Comparison of ENCODE assay signal across 1 cellular context in the genomic region with DNA sequence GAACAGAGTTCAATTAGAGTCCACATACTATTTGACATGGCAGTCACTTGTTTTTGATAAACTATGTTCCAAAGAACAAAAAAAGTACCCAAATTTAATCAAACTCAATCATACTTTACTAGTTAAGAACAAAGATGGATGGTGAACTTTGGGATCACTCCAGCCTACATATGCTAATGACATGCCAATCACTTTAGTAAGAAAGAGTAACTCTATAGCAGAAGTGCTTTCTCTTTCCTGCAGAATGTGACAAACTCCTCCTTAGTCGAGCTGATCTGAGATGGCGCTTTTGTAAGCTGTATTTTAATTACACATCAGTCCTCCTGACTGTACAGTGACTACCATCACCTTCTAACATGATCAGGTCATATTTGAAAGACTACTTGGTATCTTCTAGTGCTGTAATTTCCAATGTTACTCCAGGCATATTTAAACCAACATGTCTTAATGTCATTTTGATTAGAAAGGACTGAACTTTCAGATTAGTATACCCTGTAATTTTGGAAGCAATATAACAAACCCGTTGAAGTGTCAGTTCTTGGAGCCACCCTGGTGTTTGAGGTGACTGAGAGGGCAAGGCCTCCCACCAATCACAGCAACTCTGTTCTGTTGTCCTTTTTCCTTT.
TF ChIP-seq lines count a peak whose summit lies in the region.

No MANE protein-coding gene starts in this region.

TF ChIP-seq in GM12878, 131 proteins besides CTCF, POLR2A, EP300 and RAD21:
- TF ChIP-seq, protein P1, sequence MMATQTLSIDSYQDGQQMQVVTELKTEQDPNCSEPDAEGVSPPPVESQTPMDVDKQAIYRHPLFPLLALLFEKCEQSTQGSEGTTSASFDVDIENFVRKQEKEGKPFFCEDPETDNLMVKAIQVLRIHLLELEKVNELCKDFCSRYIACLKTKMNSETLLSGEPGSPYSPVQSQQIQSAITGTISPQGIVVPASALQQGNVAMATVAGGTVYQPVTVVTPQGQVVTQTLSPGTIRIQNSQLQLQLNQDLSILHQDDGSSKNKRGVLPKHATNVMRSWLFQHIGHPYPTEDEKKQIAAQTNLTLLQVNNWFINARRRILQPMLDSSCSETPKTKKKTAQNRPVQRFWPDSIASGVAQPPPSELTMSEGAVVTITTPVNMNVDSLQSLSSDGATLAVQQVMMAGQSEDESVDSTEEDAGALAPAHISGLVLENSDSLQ (IDR thresholded peaks at IDR 0.05) = peak; percentile 85
- TF ChIP-seq CBX3 (IDR thresholded peaks at IDR 0.05; ENCODE audit: borderline replicate concordance, low read depth) = no peak
- no peak for TF ChIP-seq NR2C2 (IDR thresholded peaks at IDR 0.05; ENCODE audit: borderline replicate concordance, control insufficient read depth, insufficient read length, low read depth)
- TF ChIP-seq, protein P2, sequence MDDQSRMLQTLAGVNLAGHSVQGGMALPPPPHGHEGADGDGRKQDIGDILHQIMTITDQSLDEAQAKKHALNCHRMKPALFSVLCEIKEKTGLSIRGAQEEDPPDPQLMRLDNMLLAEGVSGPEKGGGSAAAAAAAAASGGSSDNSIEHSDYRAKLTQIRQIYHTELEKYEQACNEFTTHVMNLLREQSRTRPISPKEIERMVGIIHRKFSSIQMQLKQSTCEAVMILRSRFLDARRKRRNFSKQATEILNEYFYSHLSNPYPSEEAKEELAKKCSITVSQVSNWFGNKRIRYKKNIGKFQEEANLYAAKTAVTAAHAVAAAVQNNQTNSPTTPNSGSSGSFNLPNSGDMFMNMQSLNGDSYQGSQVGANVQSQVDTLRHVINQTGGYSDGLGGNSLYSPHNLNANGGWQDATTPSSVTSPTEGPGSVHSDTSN (IDR thresholded peaks at IDR 0.05; ENCODE audit: insufficient replicate concordance, low read depth, low read length) = peak; percentile 25
- TF ChIP-seq, protein P3, sequence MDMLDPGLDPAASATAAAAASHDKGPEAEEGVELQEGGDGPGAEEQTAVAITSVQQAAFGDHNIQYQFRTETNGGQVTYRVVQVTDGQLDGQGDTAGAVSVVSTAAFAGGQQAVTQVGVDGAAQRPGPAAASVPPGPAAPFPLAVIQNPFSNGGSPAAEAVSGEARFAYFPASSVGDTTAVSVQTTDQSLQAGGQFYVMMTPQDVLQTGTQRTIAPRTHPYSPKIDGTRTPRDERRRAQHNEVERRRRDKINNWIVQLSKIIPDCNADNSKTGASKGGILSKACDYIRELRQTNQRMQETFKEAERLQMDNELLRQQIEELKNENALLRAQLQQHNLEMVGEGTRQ (IDR thresholded peaks at IDR 0.05; ENCODE audit: borderline replicate concordance, low read depth, low read length) = no peak
- TF ChIP-seq, protein P4, sequence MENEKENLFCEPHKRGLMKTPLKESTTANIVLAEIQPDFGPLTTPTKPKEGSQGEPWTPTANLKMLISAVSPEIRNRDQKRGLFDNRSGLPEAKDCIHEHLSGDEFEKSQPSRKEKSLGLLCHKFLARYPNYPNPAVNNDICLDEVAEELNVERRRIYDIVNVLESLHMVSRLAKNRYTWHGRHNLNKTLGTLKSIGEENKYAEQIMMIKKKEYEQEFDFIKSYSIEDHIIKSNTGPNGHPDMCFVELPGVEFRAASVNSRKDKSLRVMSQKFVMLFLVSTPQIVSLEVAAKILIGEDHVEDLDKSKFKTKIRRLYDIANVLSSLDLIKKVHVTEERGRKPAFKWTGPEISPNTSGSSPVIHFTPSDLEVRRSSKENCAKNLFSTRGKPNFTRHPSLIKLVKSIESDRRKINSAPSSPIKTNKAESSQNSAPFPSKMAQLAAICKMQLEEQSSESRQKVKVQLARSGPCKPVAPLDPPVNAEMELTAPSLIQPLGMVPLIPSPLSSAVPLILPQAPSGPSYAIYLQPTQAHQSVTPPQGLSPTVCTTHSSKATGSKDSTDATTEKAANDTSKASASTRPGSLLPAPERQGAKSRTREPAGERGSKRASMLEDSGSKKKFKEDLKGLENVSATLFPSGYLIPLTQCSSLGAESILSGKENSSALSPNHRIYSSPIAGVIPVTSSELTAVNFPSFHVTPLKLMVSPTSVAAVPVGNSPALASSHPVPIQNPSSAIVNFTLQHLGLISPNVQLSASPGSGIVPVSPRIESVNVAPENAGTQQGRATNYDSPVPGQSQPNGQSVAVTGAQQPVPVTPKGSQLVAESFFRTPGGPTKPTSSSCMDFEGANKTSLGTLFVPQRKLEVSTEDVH (IDR thresholded peaks at IDR 0.05; ENCODE audit: low read depth, partially characterized antibody) = no peak
- no peak for TF ChIP-seq ZSCAN29 (IDR thresholded peaks at IDR 0.05)
